ENCODE assay signal across 1 cellular context in the genomic region with DNA sequence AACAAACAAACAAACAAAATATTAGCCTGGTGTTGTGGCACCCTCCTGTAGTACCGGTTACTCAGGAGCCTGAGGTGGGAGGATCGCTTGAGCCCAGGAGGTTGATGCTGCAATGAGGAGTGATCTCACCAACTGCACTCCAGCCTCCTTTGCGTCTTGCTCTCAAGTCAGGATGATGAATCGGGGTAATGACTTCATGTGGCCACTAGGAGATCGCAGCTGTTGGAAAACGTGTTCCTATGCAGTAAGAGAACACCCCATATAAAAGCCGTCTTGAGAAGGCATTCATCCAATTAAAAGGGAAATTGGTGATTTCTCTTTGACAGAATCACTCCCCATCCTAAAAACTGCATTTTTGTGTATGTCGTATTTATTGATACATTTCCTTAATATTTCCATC.
TF ChIP-seq lines count a peak whose summit lies in the region.

No MANE protein-coding gene starts in this region.

TF ChIP-seq in WTC11, 78 proteins besides CTCF, POLR2A, EP300 and RAD21 (continued from another document):
- TF ChIP-seq ERG (CRISPR knock-in tag; IDR thresholded peaks at IDR 0.05), result no peak
- TF ChIP-seq ARID4B (CRISPR knock-in tag; IDR thresholded peaks at IDR 0.05; ENCODE audit: borderline replicate concordance), result no peak
- TF ChIP-seq FOXJ3 (CRISPR knock-in tag; IDR thresholded peaks at IDR 0.05; ENCODE audit: borderline replicate concordance), result no peak
- TF ChIP-seq E2F4 (CRISPR knock-in tag; IDR thresholded peaks at IDR 0.05; ENCODE audit: borderline replicate concordance, low read depth), result no peak
- TF ChIP-seq, protein P1, sequence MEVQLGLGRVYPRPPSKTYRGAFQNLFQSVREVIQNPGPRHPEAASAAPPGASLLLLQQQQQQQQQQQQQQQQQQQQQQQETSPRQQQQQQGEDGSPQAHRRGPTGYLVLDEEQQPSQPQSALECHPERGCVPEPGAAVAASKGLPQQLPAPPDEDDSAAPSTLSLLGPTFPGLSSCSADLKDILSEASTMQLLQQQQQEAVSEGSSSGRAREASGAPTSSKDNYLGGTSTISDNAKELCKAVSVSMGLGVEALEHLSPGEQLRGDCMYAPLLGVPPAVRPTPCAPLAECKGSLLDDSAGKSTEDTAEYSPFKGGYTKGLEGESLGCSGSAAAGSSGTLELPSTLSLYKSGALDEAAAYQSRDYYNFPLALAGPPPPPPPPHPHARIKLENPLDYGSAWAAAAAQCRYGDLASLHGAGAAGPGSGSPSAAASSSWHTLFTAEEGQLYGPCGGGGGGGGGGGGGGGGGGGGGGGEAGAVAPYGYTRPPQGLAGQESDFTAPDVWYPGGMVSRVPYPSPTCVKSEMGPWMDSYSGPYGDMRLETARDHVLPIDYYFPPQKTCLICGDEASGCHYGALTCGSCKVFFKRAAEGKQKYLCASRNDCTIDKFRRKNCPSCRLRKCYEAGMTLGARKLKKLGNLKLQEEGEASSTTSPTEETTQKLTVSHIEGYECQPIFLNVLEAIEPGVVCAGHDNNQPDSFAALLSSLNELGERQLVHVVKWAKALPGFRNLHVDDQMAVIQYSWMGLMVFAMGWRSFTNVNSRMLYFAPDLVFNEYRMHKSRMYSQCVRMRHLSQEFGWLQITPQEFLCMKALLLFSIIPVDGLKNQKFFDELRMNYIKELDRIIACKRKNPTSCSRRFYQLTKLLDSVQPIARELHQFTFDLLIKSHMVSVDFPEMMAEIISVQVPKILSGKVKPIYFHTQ (CRISPR knock-in tag; IDR thresholded peaks at IDR 0.05), result no peak
